In the genomic region with DNA sequence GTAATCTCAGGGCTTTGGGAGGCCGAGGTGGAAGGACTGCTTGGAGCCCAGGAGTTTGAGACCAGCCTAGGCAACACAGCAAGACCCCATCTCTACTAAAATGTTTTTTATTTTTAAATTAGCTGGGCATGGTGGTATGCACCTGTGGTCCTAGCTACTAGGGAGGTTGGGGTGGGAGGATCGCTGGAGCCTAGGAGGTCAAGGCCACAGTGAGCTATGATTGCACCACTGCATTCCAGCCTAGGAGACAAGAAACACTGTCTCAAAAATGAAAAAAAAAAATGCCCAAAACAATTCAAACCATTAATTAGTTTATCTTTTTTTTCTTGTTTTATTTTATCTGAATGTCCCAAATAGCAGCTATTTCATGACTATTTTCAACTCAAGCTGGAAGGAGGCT, we compare ENCODE assay signal across 27 cellular contexts.
DNase-seq lines count a peak whose midpoint lies in the region; ATAC-seq and TF ChIP-seq lines count a peak whose summit lies in the region.
"Had no signal": no experiment of that assay in that cellular context is flagged by ENCODE, and none has a peak within 500 bp of the region (broad histone marks: within the 10 kb centered on the region; RNA-seq: fewer than 3 reads in every experiment).

No MANE protein-coding gene starts in this region.

- TF ChIP-seq CTCF in HCT116 (IDR thresholded peaks at IDR 0.05 in 2 of 3, conservative IDR thresholded peaks at IDR 0.05 in 1 of 3; ENCODE audit: borderline replicate concordance in 1 of 3, insufficient read depth in 1 of 3, low read depth in 2 of 3, low read length in 2 of 3) (no peak), gastrocnemius medialis (IDR thresholded peaks at IDR 0.05 in 4 of 5, conservative IDR thresholded peaks at IDR 0.05 in 1 of 5) (no peak)

- ATAC-seq in HCT116 = no peak
- ATAC-seq in effector memory CD8-positive, alpha-beta T cell (replicated peaks) = no peak
- no peak for ATAC-seq in gastrocnemius medialis
- no peak for ATAC-seq in SK-N-SH treated with all-trans-retinoic acid at 6 μM for 48 hours
- ATAC-seq in HG03354 (IDR thresholded peaks at IDR 0.05; ENCODE audit: poor library complexity, severe bottlenecking, unreplicated experiment) = no peak
- ATAC-seq: activated T-cell treated with anti-CD3 and anti-CD28 coated beads, Interleukin-2, amount 50 U/mL, for 4 hours; left lobe of liver; stimulated activated naive B cell treated with anti-CD40 and anti-IgM and Interleukin-4, amounts not matched to agents 10 μg/mL and 1 μg/mL and 100 μg/mL, for 72 hours had no signal

- no peaks in the 10 kb centered on the region for H3K9me3 Mint-ChIP-seq in activated CD4-positive, alpha-beta memory T cell treated with anti-CD3 and anti-CD28 coated beads, Interleukin-2, amount 10 ng/mL, durations not matched to agents 7 days and 5 days
- no peaks in the 10 kb centered on the region for H3K9me3 Mint-ChIP-seq in effector memory CD8-positive, alpha-beta T cell
- H3K9me3 Mint-ChIP-seq: activated B cell treated with CpG ODN at 0.5 μM for 24 hours; activated naive CD4-positive, alpha-beta T cell treated with anti-CD3 and anti-CD28 coated beads, Interleukin-2, amount 50 U/mL, for 72 hours; activated T-cell treated with anti-CD3 and anti-CD28 coated beads, Interleukin-2, amount 50 U/mL, for 4 hours; GM23338; naive B cell had no signal

- no peaks in the 10 kb centered on the region for H3K79me2 ChIP-seq in HCT116 (ENCODE audit: insufficient read depth, low read length)
- H3K79me2 ChIP-seq: hepatocyte had no signal

- no peak overlapping the region for H2AFZ ChIP-seq in HCT116 (ENCODE audit: low read depth, low read length, poor library complexity, severe bottlenecking)
- H2AFZ ChIP-seq: GM23338, hepatocyte had no signal

- intact Hi-C loops in HCT116 (cut with micrococcal nuclease) = no loop called here
- intact Hi-C loops in gastrocnemius medialis (cut with DNase I; ENCODE audit: low total_unique reads) = loop anchor here (10.0 kb wide), 1 partner anchor 189 kb away; no protein-coding TSS in a partner anchor

- H3K9ac ChIP-seq in HCT116 (ENCODE audit: low read length) = no peak overlapping the region
- H3K9ac ChIP-seq: SK-N-SH had no signal

- peak overlapping the region; percentile 47 for H3K4me2 ChIP-seq in HCT116 (ENCODE audit: low read length)
- H3K4me2 ChIP-seq: GM23338, hepatocyte, SK-N-SH had no signal

- H3K36me3 Mint-ChIP-seq in activated CD4-positive, alpha-beta memory T cell treated with anti-CD3 and anti-CD28 coated beads, Interleukin-2, amount 10 ng/mL, durations not matched to agents 7 days and 5 days (ENCODE audit: low read depth) = peaks cover 40% of the 10 kb centered on the region
- peaks cover 41% of the 10 kb centered on the region for H3K36me3 Mint-ChIP-seq in effector memory CD8-positive, alpha-beta T cell (ENCODE audit: insufficient read depth)
- H3K36me3 Mint-ChIP-seq: naive B cell had no signal

- H3K27ac ChIP-seq in HCT116 (ENCODE audit: low read depth, low read length) = no peak overlapping the region
- H3K27ac ChIP-seq in gastrocnemius medialis = peak overlapping the region; percentile 93 to 100 (median 96)
- H3K27ac ChIP-seq: brain microvascular endothelial cell, hepatocyte, ovary, thoracic aorta had no signal

- TF ChIP-seq RAD21 in HCT116 (IDR thresholded peaks at IDR 0.05; ENCODE audit: low read depth) = no peak

- DNase-seq in HCT116 (ENCODE audit: low read depth, low spot score) (no peak), gastrocnemius medialis (no peak)
- no peak for DNase-seq in activated CD4-positive, alpha-beta memory T cell treated with anti-CD3 and anti-CD28 coated beads, Interleukin-2, amount 10 ng/mL, durations not matched to agents 7 days and 5 days
- DNase-seq in effector memory CD8-positive, alpha-beta T cell = no peak
- no peak for DNase-seq in activated effector memory CD4-positive, alpha-beta T cell treated with Interleukin-2 at 50 U/mL for 16 hours
- DNase-seq: activated B cell treated with CpG ODN at 0.5 μM for 24 hours; activated CD4-positive, alpha-beta T cell treated with anti-CD3 and anti-CD28 coated beads, Interleukin-2, amount 50 U/mL, for 48 hours; activated T-cell treated with anti-CD3 and anti-CD28 coated beads, Interleukin-2, amount 50 U/mL, for 4 hours; effector CD8-positive, alpha-beta T cell; foreskin melanocyte; KG1; naive B cell; NCI-H1436 treated with DMSO at 0.1 percent for 48 hours; OCI-M1; ovary; SK-N-SH; stimulated activated CD4-positive, alpha-beta T cell treated with anti-CD3 and anti-CD28 coated beads, Interleukin-2, amount 100 ng/mL, for 48 hours; stimulated activated naive B cell treated with anti-CD40 and anti-IgM and Interleukin-4, amounts not matched to agents 10 μg/mL and 1 μg/mL and 100 μg/mL, for 72 hours; T1000 had no signal

- TF ChIP-seq POLR2A in HCT116 (IDR thresholded peaks at IDR 0.05; ENCODE audit: borderline replicate concordance, extremely low read depth, insufficient read depth, insufficient read length) = no peak
- no peak for TF ChIP-seq POLR2A in gastrocnemius medialis (IDR thresholded peaks at IDR 0.05)

- no peaks in the 10 kb centered on the region for H3K27me3 ChIP-seq in HCT116 (ENCODE audit: insufficient read depth, low read length)
- H3K27me3 ChIP-seq in gastrocnemius medialis = no peaks in the 10 kb centered on the region
- H3K27me3 ChIP-seq: brain microvascular endothelial cell, hepatocyte, ovary had no signal

- peak overlapping the region; percentile 98 for H3K27ac Mint-ChIP-seq in activated CD4-positive, alpha-beta memory T cell treated with anti-CD3 and anti-CD28 coated beads, Interleukin-2, amount 10 ng/mL, durations not matched to agents 7 days and 5 days
- peak overlapping the region; percentile 95 to 96 for H3K27ac Mint-ChIP-seq in effector memory CD8-positive, alpha-beta T cell
- H3K27ac Mint-ChIP-seq: activated B cell treated with CpG ODN at 0.5 μM for 24 hours; GM23338; stimulated activated naive B cell treated with anti-CD40 and anti-IgM and Interleukin-4, amounts not matched to agents 10 μg/mL and 1 μg/mL and 100 μg/mL, for 72 hours had no signal

- H3K4me1 ChIP-seq in HCT116 (ENCODE audit: control insufficient read depth in 1 of 2, insufficient read depth in 2 of 2, low read length in 2 of 2) (peaks cover 40 to 52% of the 10 kb centered on the region in 2 experiments), gastrocnemius medialis (peaks cover 57 to 61% of the 10 kb centered on the region in 2 donors)

- no peaks in the 10 kb centered on the region for H4K20me1 ChIP-seq in HCT116 (ENCODE audit: insufficient read depth)

- RAD21 ChIA-PET in HCT116 (lab: Charles Lee; ENCODE audit: low non-redundant PET in 1 of 2, low total read pairs in 2 of 2, uncharacterized antibody in 2 of 2, unreplicated experiment in 2 of 2) = no interaction called here

- H3K4me3 ChIP-seq in HCT116 (replicated peaks in 1 of 2; ENCODE audit: low read depth in 1 of 2, low read length in 2 of 2) (no peak overlapping the region), gastrocnemius medialis (no peak overlapping the region)
- H3K4me3 ChIP-seq: GM23338, hepatocyte, ovary, thoracic aorta had no signal

- peaks cover 62% of the 10 kb centered on the region for H3K4me1 Mint-ChIP-seq in activated CD4-positive, alpha-beta memory T cell treated with anti-CD3 and anti-CD28 coated beads, Interleukin-2, amount 10 ng/mL, durations not matched to agents 7 days and 5 days
- peaks cover 51 to 55% of the 10 kb centered on the region in 2 donors for H3K4me1 Mint-ChIP-seq in effector memory CD8-positive, alpha-beta T cell (ENCODE audit: low read depth in 2 of 2)

- POLR2A ChIA-PET in HCT116 (lab: Charles Lee) = no interaction called here
- POLR2A ChIA-PET in activated CD4-positive, alpha-beta memory T cell treated with anti-CD3 and anti-CD28 coated beads, Interleukin-2, amount 10 ng/mL, durations not matched to agents 7 days and 5 days (lab: Charles Lee) = interaction anchor here (1.1 to 3.7 kb wide), 2 partner anchors 389 to 438 kb away, joined by 3 to 23 read pairs; partner anchors contain the start of gene ATXN1

- no peaks in the 10 kb centered on the region for H3K27me3 Mint-ChIP-seq in activated CD4-positive, alpha-beta memory T cell treated with anti-CD3 and anti-CD28 coated beads, Interleukin-2, amount 10 ng/mL, durations not matched to agents 7 days and 5 days
- no peaks in the 10 kb centered on the region for H3K27me3 Mint-ChIP-seq in effector memory CD8-positive, alpha-beta T cell
- H3K27me3 Mint-ChIP-seq: activated B cell treated with CpG ODN at 0.5 μM for 24 hours; naive B cell; stimulated activated naive B cell treated with anti-CD40 and anti-IgM and Interleukin-4, amounts not matched to agents 10 μg/mL and 1 μg/mL and 100 μg/mL, for 72 hours had no signal

- in situ Hi-C loops in gastrocnemius medialis (cut with MboI; ENCODE audit: low sequenced_read_pairs in 4 of 4) = loop anchor here in 1 of 4 donors (10.0 kb wide), 1 partner anchor 89 kb away; the partner anchor contains the start of gene GMPR

- no peak overlapping the region for H3K4me3 Mint-ChIP-seq in activated CD4-positive, alpha-beta memory T cell treated with anti-CD3 and anti-CD28 coated beads, Interleukin-2, amount 10 ng/mL, durations not matched to agents 7 days and 5 days
- no peak overlapping the region for H3K4me3 Mint-ChIP-seq in effector memory CD8-positive, alpha-beta T cell
- H3K4me3 Mint-ChIP-seq: activated B cell treated with CpG ODN at 0.5 μM for 24 hours; activated T-cell treated with anti-CD3 and anti-CD28 coated beads, Interleukin-2, amount 50 U/mL, for 4 hours; GM23338 had no signal

- H3K9me3 ChIP-seq in HCT116 (ENCODE audit: control insufficient read depth in 1 of 2, insufficient read depth in 1 of 2, low read depth in 1 of 2, low read length in 2 of 2) = no peaks in the 10 kb centered on the region
- H3K9me3 ChIP-seq in gastrocnemius medialis = no peaks in the 10 kb centered on the region
- H3K9me3 ChIP-seq: ovary, SK-N-SH, thoracic aorta had no signal

- CTCF ChIA-PET in HCT116 (lab: Charles Lee) = interaction anchor here (1.4 kb wide), 1 partner anchor 8 kb away, joined by 4 read pairs; no protein-coding TSS in a partner anchor
- CTCF ChIA-PET in activated CD4-positive, alpha-beta memory T cell treated with anti-CD3 and anti-CD28 coated beads, Interleukin-2, amount 10 ng/mL, durations not matched to agents 7 days and 5 days (lab: Charles Lee) = interaction anchor here (1.5 to 1.6 kb wide), 2 partner anchors 85 to 447 kb away, joined by 4 to 6 read pairs; no protein-coding TSS in a partner anchor

- no TSS peak for BruUV-seq in HCT116 (replicated peaks; lab: Mats Ljungman, UMichigan)

- H3K36me3 ChIP-seq in HCT116 (ENCODE audit: control insufficient read depth in 1 of 2, insufficient read depth in 2 of 2, low read length in 2 of 2) = no peaks in the 10 kb centered on the region
- peaks cover 0 to 10% of the 10 kb centered on the region in 2 donors for H3K36me3 ChIP-seq in gastrocnemius medialis
- H3K36me3 ChIP-seq: ovary had no signal

- H3K9me2 ChIP-seq in HCT116 (ENCODE audit: insufficient read depth) = no peaks in the 10 kb centered on the region
- H3K9me2 ChIP-seq: SK-N-SH had no signal

TF ChIP-seq in HCT116, 20 proteins besides CTCF, POLR2A, EP300 and RAD21 (continues in another document):
- TF ChIP-seq YY1 (IDR thresholded peaks at IDR 0.05; ENCODE audit: extremely low read depth, insufficient replicate concordance, low read depth, low read length) (no peak), ZNF274 (IDR thresholded peaks at IDR 0.05; ENCODE audit: low read depth, low read length) (no peak)

TF ChIP-seq in SK-N-SH treated with all-trans-retinoic acid at 6 μM for 48 hours, 23 proteins besides CTCF, POLR2A, EP300 and RAD21 (continues in another document):
- no peak for TF ChIP-seq TCF4 (CRISPR knock-in tag; IDR thresholded peaks at IDR 0.05; ENCODE audit: borderline replicate concordance)
- TF ChIP-seq RARB (CRISPR knock-in tag; IDR thresholded peaks at IDR 0.05) = no peak
